Comparison of ENCODE assay signal across 17 cellular contexts in genomic region chr7:85699482-85699881, GRCh38.
A peak's percentile ranks its signal among the peaks of the same experiment; 100 is the strongest.
DNase-seq lines count a peak whose midpoint lies in the region; ATAC-seq and TF ChIP-seq lines count a peak whose summit lies in the region.
"Had no signal": no experiment of that assay in that cellular context is flagged by ENCODE, and none has a peak within 500 bp of the region (broad histone marks: within the 10 kb centered on the region; RNA-seq: fewer than 3 reads in every experiment).

No MANE protein-coding gene starts in this region.

- TF ChIP-seq CTCF in PC-9 (conservative IDR thresholded peaks at IDR 0.05) (no peak), ascending aorta (IDR thresholded peaks at IDR 0.05) (no peak)

- no peaks in the 10 kb centered on the region for H3K79me2 ChIP-seq in PC-9 (ENCODE audit: low read depth)

- H2AFZ ChIP-seq in PC-9, result peak overlapping the region; percentile 57
- H2AFZ ChIP-seq: GM23338 had no signal

- no TSS peak for BruUV-seq in PC-9 (replicated peaks; lab: Mats Ljungman, UMichigan)

- DNase-seq in PC-9 (no peak), ascending aorta (ENCODE audit: low spot score in 2 of 2) (no peak), NCI-H2029 treated with DMSO at 0.1 percent for 48 hours (lab: John Stamatoyannopoulos, UW) (no peak), amygdala (lab: John Stamatoyannopoulos, UW) (no peak)
- DNase-seq: AML-193; CD8-positive, alpha-beta memory T cell; DMS53; GF-D8; H7 had no signal

- ATAC-seq in GM18870 (IDR thresholded peaks at IDR 0.05; ENCODE audit: unreplicated experiment) (peak; percentile 51), HG02885 (IDR thresholded peaks at IDR 0.05; ENCODE audit: poor library complexity, unreplicated experiment) (peak; percentile 61), HG03442 (IDR thresholded peaks at IDR 0.05; ENCODE audit: unreplicated experiment) (peak; percentile 63), HG02840 (IDR thresholded peaks at IDR 0.05; ENCODE audit: low FRiP score, unreplicated experiment) (no peak)
- ATAC-seq: GM23338, HepG2 had no signal

- no peaks in the 10 kb centered on the region for H3K9me3 ChIP-seq in PC-9 (ENCODE audit: insufficient read depth, low read depth)
- H3K9me3 ChIP-seq in ascending aorta, result no peaks in the 10 kb centered on the region
- H3K9me3 ChIP-seq: BLaER1 had no signal

- H3K4me3 ChIP-seq in PC-9, result no peak overlapping the region
- H3K4me3 ChIP-seq in ascending aorta, result no peak overlapping the region
- H3K4me3 ChIP-seq: BLaER1, GM23338 had no signal

- no peaks in the 10 kb centered on the region for H3F3A ChIP-seq in PC-9 (ENCODE audit: insufficient read depth, low read depth)

- H3K27me3 ChIP-seq in PC-9 (ENCODE audit: insufficient read depth, low read depth) (no peaks in the 10 kb centered on the region), ascending aorta (no peaks in the 10 kb centered on the region)
- H3K27me3 ChIP-seq: BLaER1 had no signal

- intact Hi-C loops in PC-9 (cut with micrococcal nuclease; ENCODE audit: unreplicated experiment) (loop anchor here (5.0 kb wide), 1 partner anchor 1518 kb away; the partner anchor contains the start of gene TMEM243), ascending aorta (cut with DNase I) (no loop called here)

- no peak overlapping the region for H3K4me2 ChIP-seq in PC-9
- H3K4me2 ChIP-seq: BLaER1, GM23338, KMS-11 had no signal

- H3K4me1 ChIP-seq in PC-9 (replicated peaks; ENCODE audit: insufficient read depth), result peaks cover 13% of the 10 kb centered on the region
- H3K4me1 ChIP-seq in ascending aorta, result no peaks in the 10 kb centered on the region
- H3K4me1 ChIP-seq: BLaER1 had no signal

- POLR2A ChIA-PET in PC-9 (lab: Charles Lee; ENCODE audit: unreplicated experiment), result interaction anchor here (0.7 kb wide), 1 partner anchor 82 kb away, joined by 3 read pairs; no protein-coding TSS in a partner anchor

- H3K27ac ChIP-seq in PC-9, result no peak overlapping the region
- no peak overlapping the region for H3K27ac ChIP-seq in ascending aorta
- H3K27ac ChIP-seq: BLaER1, KMS-11 had no signal

- CTCF ChIA-PET in PC-9 (lab: Charles Lee), result no interaction called here

- H3K9me2 ChIP-seq in PC-9 (ENCODE audit: insufficient read depth), result no peaks in the 10 kb centered on the region

- no peaks in the 10 kb centered on the region for H4K20me1 ChIP-seq in PC-9 (ENCODE audit: insufficient read depth)
- H4K20me1 ChIP-seq: BLaER1 had no signal

- H3K36me3 ChIP-seq in PC-9 (ENCODE audit: low read depth) (no peaks in the 10 kb centered on the region), ascending aorta (no peaks in the 10 kb centered on the region)
- H3K36me3 ChIP-seq: BLaER1 had no signal
